In the genomic region with DNA sequence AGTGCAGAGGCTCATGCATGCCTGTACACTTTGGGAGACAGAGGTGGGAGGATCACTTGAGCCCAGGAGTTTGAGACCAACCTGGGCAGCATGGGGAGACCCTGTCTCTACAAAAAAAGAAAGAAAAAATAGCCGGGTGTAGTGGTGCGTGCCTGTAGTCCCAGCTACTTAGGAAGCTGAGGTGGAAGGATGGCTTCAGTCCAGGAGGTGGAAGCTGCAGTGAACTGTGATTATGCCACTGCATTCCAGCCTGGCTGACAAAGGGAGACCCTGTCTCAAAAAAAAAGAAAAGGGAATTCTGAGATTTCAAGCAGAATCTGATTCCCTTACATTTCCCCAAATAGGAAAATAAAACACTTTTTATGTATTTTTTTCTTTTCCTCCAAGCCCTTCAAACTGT, we compare ENCODE assay signal across 11 cellular contexts.
"Had no signal": no experiment of that assay in that cellular context is flagged by ENCODE, and none has a peak within 500 bp of the region (broad histone marks: within the 10 kb centered on the region; RNA-seq: fewer than 3 reads in every experiment).

No MANE protein-coding gene starts in this region.

- H3K9me3 ChIP-seq: upper lobe of right lung had no signal

- H3K27ac ChIP-seq: brain microvascular endothelial cell, upper lobe of right lung had no signal

- DNase-seq: activated CD4-positive, alpha-beta T cell treated with anti-CD3 and anti-CD28 coated beads, Interleukin-2, amount 10 ng/mL, durations not matched to agents 24 days and 14 days; activated CD8-positive, alpha-beta memory T cell treated with anti-CD3 and anti-CD28 coated beads for 24 hours; brain microvascular endothelial cell; hippocampal formation; natural killer cell; occipital lobe; SHP77; small intestine; T-helper 17 cell; upper lobe of right lung had no signal

- H3K4me3 ChIP-seq: upper lobe of right lung had no signal

- ATAC-seq: natural killer cell, T-helper 17 cell, upper lobe of right lung, WTC11 had no signal

- H3K36me3 ChIP-seq: brain microvascular endothelial cell, upper lobe of right lung had no signal

- H3K27me3 ChIP-seq: brain microvascular endothelial cell, upper lobe of right lung had no signal
